ENCODE assay signal across 1 cellular context in the genomic region with DNA sequence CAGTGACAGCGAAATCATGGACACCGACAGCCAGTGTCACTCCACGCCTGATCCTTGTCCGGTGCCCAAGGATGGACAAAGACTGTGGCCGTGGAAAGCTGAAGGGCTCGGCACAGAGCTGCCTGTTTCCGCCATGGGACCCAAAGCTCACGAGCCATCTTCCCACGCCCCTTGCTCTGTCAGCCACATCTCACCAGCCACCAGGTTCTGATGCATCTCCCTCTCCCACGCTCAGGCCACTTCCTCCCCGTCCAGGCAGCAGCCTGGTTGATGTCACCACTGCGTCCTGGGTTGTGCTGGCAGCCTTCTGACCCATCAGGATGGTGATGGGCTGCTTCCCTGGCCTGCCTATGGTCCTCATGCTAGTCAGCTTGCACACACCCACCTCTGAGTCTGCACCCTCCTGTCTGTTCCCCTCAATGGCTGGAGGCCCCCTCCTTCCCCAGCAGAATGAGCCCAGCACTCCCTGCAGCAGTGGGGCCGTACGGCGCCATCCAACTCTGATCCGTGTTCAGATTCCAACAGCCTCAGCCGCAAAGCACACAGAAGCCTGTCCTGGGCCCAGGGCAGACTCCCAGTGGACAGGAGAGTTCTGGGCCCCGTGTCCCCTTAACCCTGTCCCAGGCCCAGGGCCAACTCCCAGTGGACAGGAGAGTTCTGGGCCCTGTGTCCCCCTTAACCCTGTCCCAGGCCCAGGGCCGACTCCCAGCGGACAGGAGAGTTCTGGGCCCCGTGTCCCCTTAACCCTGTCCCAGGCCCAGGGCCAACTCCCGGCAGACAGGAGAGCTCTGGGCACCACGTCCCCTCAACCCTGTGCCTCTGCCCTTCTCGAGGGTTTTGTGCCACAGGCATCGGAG.
A peak's percentile ranks its signal among the peaks of the same experiment; 100 is the strongest.
TF ChIP-seq lines count a peak whose summit lies in the region.

No MANE protein-coding gene starts in this region.

TF ChIP-seq in GM12878, 131 proteins besides CTCF, POLR2A, EP300 and RAD21:
- peak; percentile 16; the same call in 1 of the 2 replicates for TF ChIP-seq SPI1 (IDR thresholded peaks at IDR 0.05; ENCODE audit: borderline replicate concordance, insufficient read depth, low read depth, low read length)
- no peak for TF ChIP-seq RAD51 (IDR thresholded peaks at IDR 0.05)
